Comparison of ENCODE assay signal across 1 cellular context in genomic region chr1:42784547-42784945, GRCh38.
TF ChIP-seq lines count a peak whose summit lies in the region.

No MANE protein-coding gene starts in this region.

TF ChIP-seq in WTC11, 78 proteins besides CTCF, POLR2A, EP300 and RAD21 (continued from another document):
- TF ChIP-seq USF1 (CRISPR knock-in tag; IDR thresholded peaks at IDR 0.05) (no peak), IRF1 (CRISPR knock-in tag; IDR thresholded peaks at IDR 0.05) (no peak), ELF4 (CRISPR knock-in tag; IDR thresholded peaks at IDR 0.05; ENCODE audit: low read depth) (no peak), SP1 (CRISPR knock-in tag; conservative IDR thresholded peaks at IDR 0.05) (no peak), GRHL2 (CRISPR knock-in tag; IDR thresholded peaks at IDR 0.05; ENCODE audit: insufficient replicate concordance, severe bottlenecking) (no peak), NFATC4 (CRISPR knock-in tag; IDR thresholded peaks at IDR 0.05) (no peak), AFF4 (CRISPR knock-in tag; IDR thresholded peaks at IDR 0.05; ENCODE audit: borderline replicate concordance) (no peak), ZNF121 (CRISPR knock-in tag; IDR thresholded peaks at IDR 0.05) (no peak), PRDM15 (CRISPR knock-in tag; IDR thresholded peaks at IDR 0.05) (no peak)
